In the genomic region with DNA sequence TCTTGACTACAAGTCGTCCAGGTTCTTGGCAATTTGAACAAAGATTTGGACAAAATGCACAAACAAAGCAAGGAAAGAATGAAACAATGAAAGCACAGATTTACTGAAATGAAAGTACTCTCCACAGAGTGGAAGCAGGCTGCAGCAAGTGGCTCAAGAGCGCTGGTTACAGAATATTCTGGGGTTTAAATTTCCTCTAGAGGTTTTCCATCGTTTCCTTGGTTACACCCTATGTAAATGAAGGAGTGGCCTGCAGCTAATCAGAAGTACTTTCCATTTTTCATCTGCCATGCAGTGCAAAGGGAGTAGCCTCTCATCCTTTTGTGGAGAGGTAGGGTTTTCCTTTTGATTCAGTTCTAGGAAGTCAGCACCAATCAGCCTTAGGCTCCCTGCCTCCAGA, we compare ENCODE assay signal across 22 cellular contexts.
"Had no signal": no experiment of that assay in that cellular context is flagged by ENCODE, and none has a peak within 500 bp of the region (broad histone marks: within the 10 kb centered on the region; RNA-seq: fewer than 3 reads in every experiment).

No MANE protein-coding gene starts in this region.

- H3K4me3 ChIP-seq: coronary artery, lung, ovary, psoas muscle, skin epidermis, spleen, thoracic aorta, tibial nerve, upper lobe of left lung had no signal

- H3K27me3 ChIP-seq: ovary, spleen, tibial nerve, upper lobe of left lung had no signal

- H3K36me3 ChIP-seq: ovary, spleen, thoracic aorta, tibial nerve, upper lobe of left lung had no signal

- H3K9me3 ChIP-seq: ovary, psoas muscle, thoracic aorta had no signal

- DNase-seq: dermis blood vessel endothelial cell; effector memory CD8-positive, alpha-beta T cell; hypothalamus; immature natural killer cell; islet precursor cell; natural killer cell; occipital lobe; ovary; posterior cingulate gyrus; psoas muscle; right cardiac atrium; spleen; stimulated activated naive B cell treated with anti-CD40 and anti-IgM and Interleukin-4, amounts not matched to agents 10 μg/mL and 1 μg/mL and 100 μg/mL, for 72 hours; upper lobe of left lung had no signal

- ATAC-seq: effector memory CD8-positive, alpha-beta T cell; left lobe of liver; natural killer cell; psoas muscle; right cardiac atrium; stimulated activated naive B cell treated with anti-CD40 and anti-IgM and Interleukin-4, amounts not matched to agents 10 μg/mL and 1 μg/mL and 100 μg/mL, for 72 hours had no signal

- H3K27ac ChIP-seq: coronary artery, ovary, psoas muscle, skin epidermis, spleen, thoracic aorta, upper lobe of left lung had no signal

- FAIRE-seq: frontal cortex, urothelium cell line had no signal

- H3K4me1 ChIP-seq: psoas muscle, spleen had no signal
